ENCODE assay signal across 2 cellular contexts in the genomic region with DNA sequence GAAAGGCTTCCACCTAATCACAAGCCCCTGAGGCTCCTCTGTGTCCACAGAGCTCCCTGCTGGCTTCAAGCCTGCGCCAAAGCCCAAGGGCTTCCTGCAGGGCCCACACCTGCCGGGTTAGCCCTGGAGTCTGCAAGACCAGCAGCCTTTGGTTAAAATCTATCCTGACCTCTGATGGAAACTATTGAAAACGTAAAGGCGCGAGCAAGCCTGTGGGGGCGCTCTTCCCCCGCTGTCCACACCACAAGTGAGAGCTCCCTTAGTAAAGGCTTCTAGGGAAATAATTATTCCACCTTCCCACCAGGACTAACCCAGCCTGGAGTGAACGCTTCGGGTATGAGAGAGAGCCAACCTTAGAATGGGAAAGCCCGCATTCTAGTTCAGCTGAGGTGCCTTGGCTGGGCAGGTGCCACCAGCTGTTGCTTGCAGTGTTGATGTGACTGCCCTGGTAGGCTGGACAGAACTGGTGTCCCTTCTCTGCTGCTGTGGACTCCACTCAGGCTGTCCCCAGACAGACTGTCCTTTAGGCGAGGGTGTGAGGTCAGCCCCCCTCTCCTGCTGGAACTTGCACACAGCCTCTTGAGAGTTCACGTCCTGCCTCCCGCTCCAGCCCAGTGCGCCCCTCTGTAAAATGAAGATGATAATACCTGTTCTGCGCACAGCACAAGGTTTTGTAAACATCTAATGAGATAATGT.
TF ChIP-seq lines count a peak whose summit lies in the region.

No MANE protein-coding gene starts in this region.

TF ChIP-seq in GM12878, 131 proteins besides CTCF, POLR2A, EP300 and RAD21 (continued from another document):
- TF ChIP-seq CBX3 (IDR thresholded peaks at IDR 0.05; ENCODE audit: borderline replicate concordance, low read depth), result no peak

TF ChIP-seq in HepG2, 621 proteins besides CTCF, POLR2A, EP300 and RAD21 (continued from another document):
- TF ChIP-seq, protein P1, sequence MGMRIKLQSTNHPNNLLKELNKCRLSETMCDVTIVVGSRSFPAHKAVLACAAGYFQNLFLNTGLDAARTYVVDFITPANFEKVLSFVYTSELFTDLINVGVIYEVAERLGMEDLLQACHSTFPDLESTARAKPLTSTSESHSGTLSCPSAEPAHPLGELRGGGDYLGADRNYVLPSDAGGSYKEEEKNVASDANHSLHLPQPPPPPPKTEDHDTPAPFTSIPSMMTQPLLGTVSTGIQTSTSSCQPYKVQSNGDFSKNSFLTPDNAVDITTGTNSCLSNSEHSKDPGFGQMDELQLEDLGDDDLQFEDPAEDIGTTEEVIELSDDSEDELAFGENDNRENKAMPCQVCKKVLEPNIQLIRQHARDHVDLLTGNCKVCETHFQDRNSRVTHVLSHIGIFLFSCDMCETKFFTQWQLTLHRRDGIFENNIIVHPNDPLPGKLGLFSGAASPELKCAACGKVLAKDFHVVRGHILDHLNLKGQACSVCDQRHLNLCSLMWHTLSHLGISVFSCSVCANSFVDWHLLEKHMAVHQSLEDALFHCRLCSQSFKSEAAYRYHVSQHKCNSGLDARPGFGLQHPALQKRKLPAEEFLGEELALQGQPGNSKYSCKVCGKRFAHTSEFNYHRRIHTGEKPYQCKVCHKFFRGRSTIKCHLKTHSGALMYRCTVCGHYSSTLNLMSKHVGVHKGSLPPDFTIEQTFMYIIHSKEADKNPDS (CRISPR knock-in tag; IDR thresholded peaks at IDR 0.05), result 0 out of 2 replicates have a peak, but pooled peaks have one; percentile 60
- TF ChIP-seq, protein P2, sequence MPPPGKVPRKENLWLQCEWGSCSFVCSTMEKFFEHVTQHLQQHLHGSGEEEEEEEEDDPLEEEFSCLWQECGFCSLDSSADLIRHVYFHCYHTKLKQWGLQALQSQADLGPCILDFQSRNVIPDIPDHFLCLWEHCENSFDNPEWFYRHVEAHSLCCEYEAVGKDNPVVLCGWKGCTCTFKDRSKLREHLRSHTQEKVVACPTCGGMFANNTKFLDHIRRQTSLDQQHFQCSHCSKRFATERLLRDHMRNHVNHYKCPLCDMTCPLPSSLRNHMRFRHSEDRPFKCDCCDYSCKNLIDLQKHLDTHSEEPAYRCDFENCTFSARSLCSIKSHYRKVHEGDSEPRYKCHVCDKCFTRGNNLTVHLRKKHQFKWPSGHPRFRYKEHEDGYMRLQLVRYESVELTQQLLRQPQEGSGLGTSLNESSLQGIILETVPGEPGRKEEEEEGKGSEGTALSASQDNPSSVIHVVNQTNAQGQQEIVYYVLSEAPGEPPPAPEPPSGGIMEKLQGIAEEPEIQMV (CRISPR knock-in tag; IDR thresholded peaks at IDR 0.05; ENCODE audit: low read depth), result 0 out of 2 replicates have a peak, but pooled peaks have one; percentile 19
- TF ChIP-seq ZNF350 (CRISPR knock-in tag; IDR thresholded peaks at IDR 0.05; ENCODE audit: borderline replicate concordance, low read depth) (peak; percentile 37; the same call in 1 of the 2 replicates), XRCC5 (optimal IDR thresholded peaks at IDR 0.05; ENCODE audit: low read length) (peak; percentile 69), BHLHE40 (IDR thresholded peaks at IDR 0.05; ENCODE audit: low read length) (0 out of 2 replicates have a peak, but pooled peaks have one; percentile 2), NR2F6 (IDR thresholded peaks at IDR 0.05) (no peak), NR2F6 (CRISPR knock-in tag; IDR thresholded peaks at IDR 0.05) (no peak), NKX3-1 (CRISPR knock-in tag; IDR thresholded peaks at IDR 0.05) (no peak), KDM5A (IDR thresholded peaks at IDR 0.05; ENCODE audit: borderline replicate concordance, low read length) (no peak), TCF7 (IDR thresholded peaks at IDR 0.05; ENCODE audit: low read depth) (no peak), ZMYM2 (CRISPR knock-in tag; IDR thresholded peaks at IDR 0.05) (no peak), CBX5 (CRISPR knock-in tag; IDR thresholded peaks at IDR 0.05; ENCODE audit: borderline replicate concordance) (0 out of 2 replicates have a peak, but pooled peaks have one; percentile 26), SALL1 (CRISPR knock-in tag; IDR thresholded peaks at IDR 0.05) (peak; percentile 43; the same call in 1 of the 2 replicates), ZNF468 (CRISPR knock-in tag; IDR thresholded peaks at IDR 0.05) (no peak), SAFB2 (CRISPR knock-in tag; IDR thresholded peaks at IDR 0.05; ENCODE audit: borderline replicate concordance, low read depth) (no peak), SMC3 (IDR thresholded peaks at IDR 0.05; ENCODE audit: low read length) (peak; percentile 56), ZFP36L1 (CRISPR knock-in tag; IDR thresholded peaks at IDR 0.05) (0 out of 2 replicates have a peak, but pooled peaks have one; percentile 27), ZNF441 (CRISPR knock-in tag; IDR thresholded peaks at IDR 0.05; ENCODE audit: borderline replicate concordance) (no peak), ZFP37 (CRISPR knock-in tag; IDR thresholded peaks at IDR 0.05; ENCODE audit: borderline replicate concordance) (no peak), FOXC1 (CRISPR knock-in tag; IDR thresholded peaks at IDR 0.05; ENCODE audit: borderline replicate concordance) (0 out of 2 replicates have a peak, but pooled peaks have one; percentile 20), ZBTB7B (CRISPR knock-in tag; IDR thresholded peaks at IDR 0.05) (no peak), STAG1 (CRISPR knock-in tag; IDR thresholded peaks at IDR 0.05) (peak; percentile 83), ZNF460 (CRISPR knock-in tag; IDR thresholded peaks at IDR 0.05; ENCODE audit: borderline replicate concordance) (no peak), ZNF335 (CRISPR knock-in tag; IDR thresholded peaks at IDR 0.05) (no peak)
- TF ChIP-seq, protein P3, sequence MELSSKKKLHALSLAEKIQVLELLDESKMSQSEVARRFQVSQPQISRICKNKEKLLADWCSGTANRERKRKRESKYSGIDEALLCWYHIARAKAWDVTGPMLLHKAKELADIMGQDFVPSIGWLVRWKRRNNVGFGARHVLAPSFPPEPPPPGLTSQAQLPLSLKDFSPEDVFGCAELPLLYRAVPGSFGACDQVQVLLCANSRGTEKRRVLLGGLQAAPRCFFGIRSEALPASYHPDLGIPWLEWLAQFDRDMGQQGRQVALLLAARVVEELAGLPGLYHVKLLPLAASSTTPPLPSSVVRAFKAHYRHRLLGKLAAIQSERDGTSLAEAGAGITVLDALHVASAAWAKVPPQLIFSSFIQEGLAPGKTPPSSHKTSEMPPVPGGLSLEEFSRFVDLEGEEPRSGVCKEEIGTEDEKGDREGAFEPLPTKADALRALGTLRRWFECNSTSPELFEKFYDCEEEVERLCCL (CRISPR knock-in tag; IDR thresholded peaks at IDR 0.05; ENCODE audit: borderline replicate concordance), result no peak
- TF ChIP-seq, protein P4, sequence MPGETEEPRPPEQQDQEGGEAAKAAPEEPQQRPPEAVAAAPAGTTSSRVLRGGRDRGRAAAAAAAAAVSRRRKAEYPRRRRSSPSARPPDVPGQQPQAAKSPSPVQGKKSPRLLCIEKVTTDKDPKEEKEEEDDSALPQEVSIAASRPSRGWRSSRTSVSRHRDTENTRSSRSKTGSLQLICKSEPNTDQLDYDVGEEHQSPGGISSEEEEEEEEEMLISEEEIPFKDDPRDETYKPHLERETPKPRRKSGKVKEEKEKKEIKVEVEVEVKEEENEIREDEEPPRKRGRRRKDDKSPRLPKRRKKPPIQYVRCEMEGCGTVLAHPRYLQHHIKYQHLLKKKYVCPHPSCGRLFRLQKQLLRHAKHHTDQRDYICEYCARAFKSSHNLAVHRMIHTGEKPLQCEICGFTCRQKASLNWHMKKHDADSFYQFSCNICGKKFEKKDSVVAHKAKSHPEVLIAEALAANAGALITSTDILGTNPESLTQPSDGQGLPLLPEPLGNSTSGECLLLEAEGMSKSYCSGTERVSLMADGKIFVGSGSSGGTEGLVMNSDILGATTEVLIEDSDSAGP (CRISPR knock-in tag; IDR thresholded peaks at IDR 0.05; ENCODE audit: borderline replicate concordance), result no peak
- TF ChIP-seq, protein P5, sequence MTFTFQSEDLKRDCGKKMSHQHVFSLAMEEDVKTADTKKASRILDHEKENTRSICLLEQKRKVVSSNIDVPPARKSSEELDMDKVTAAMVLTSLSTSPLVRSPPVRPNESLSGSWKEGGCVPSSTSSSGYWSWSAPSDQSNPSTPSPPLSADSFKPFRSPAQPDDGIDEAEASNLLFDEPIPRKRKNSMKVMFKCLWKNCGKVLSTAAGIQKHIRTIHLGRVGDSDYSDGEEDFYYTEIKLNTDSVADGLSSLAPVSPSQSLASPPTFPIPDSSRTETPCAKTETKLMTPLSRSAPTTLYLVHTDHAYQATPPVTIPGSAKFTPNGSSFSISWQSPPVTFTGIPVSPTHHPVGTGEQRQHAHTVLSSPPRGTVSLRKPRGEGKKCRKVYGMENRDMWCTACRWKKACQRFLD (CRISPR knock-in tag; IDR thresholded peaks at IDR 0.05; ENCODE audit: borderline replicate concordance), result 0 out of 2 replicates have a peak, but pooled peaks have one; percentile 51
- TF ChIP-seq, protein P6, sequence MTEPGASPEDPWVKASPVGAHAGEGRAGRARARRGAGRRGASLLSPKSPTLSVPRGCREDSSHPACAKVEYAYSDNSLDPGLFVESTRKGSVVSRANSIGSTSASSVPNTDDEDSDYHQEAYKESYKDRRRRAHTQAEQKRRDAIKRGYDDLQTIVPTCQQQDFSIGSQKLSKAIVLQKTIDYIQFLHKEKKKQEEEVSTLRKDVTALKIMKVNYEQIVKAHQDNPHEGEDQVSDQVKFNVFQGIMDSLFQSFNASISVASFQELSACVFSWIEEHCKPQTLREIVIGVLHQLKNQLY (CRISPR knock-in tag; IDR thresholded peaks at IDR 0.05), result no peak
- TF ChIP-seq, protein P7, sequence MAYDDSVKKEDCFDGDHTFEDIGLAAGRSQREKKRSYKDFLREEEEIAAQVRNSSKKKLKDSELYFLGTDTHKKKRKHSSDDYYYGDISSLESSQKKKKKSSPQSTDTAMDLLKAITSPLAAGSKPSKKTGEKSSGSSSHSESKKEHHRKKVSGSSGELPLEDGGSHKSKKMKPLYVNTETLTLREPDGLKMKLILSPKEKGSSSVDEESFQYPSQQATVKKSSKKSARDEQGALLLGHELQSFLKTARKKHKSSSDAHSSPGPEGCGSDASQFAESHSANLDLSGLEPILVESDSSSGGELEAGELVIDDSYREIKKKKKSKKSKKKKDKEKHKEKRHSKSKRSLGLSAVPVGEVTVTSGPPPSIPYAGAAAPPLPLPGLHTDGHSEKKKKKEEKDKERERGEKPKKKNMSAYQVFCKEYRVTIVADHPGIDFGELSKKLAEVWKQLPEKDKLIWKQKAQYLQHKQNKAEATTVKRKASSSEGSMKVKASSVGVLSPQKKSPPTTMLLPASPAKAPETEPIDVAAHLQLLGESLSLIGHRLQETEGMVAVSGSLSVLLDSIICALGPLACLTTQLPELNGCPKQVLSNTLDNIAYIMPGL (CRISPR knock-in tag; IDR thresholded peaks at IDR 0.05; ENCODE audit: borderline replicate concordance in 1 of 2, low read depth in 1 of 2), result 0 out of 4 replicates have a peak, but pooled peaks of 1 of the 2 experiments have one; percentile 20
- TF ChIP-seq, protein P8, sequence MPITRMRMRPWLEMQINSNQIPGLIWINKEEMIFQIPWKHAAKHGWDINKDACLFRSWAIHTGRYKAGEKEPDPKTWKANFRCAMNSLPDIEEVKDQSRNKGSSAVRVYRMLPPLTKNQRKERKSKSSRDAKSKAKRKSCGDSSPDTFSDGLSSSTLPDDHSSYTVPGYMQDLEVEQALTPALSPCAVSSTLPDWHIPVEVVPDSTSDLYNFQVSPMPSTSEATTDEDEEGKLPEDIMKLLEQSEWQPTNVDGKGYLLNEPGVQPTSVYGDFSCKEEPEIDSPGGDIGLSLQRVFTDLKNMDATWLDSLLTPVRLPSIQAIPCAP (CRISPR knock-in tag; IDR thresholded peaks at IDR 0.05; ENCODE audit: low read depth), result no peak
- TF ChIP-seq, protein P9, sequence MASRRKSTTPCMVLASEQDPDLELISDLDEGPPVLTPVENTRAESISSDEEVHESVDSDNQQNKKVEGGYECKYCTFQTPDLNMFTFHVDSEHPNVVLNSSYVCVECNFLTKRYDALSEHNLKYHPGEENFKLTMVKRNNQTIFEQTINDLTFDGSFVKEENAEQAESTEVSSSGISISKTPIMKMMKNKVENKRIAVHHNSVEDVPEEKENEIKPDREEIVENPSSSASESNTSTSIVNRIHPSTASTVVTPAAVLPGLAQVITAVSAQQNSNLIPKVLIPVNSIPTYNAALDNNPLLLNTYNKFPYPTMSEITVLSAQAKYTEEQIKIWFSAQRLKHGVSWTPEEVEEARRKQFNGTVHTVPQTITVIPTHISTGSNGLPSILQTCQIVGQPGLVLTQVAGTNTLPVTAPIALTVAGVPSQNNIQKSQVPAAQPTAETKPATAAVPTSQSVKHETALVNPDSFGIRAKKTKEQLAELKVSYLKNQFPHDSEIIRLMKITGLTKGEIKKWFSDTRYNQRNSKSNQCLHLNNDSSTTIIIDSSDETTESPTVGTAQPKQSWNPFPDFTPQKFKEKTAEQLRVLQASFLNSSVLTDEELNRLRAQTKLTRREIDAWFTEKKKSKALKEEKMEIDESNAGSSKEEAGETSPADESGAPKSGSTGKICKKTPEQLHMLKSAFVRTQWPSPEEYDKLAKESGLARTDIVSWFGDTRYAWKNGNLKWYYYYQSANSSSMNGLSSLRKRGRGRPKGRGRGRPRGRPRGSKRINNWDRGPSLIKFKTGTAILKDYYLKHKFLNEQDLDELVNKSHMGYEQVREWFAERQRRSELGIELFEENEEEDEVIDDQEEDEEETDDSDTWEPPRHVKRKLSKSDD (CRISPR knock-in tag; IDR thresholded peaks at IDR 0.05; ENCODE audit: low read depth), result 0 out of 2 replicates have a peak, but pooled peaks have one; percentile 26
- TF ChIP-seq, protein P10, sequence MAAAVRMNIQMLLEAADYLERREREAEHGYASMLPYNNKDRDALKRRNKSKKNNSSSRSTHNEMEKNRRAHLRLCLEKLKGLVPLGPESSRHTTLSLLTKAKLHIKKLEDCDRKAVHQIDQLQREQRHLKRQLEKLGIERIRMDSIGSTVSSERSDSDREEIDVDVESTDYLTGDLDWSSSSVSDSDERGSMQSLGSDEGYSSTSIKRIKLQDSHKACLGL (CRISPR knock-in tag; IDR thresholded peaks at IDR 0.05), result no peak
